ENCODE assay signal across 8 cellular contexts in genomic region chr9:122912964-122913673, GRCh38. TPM values are rescaled to one million over a fixed set of nuclear protein-coding genes. Genes with fewer than 3 reads are reported as not detected.
A peak's percentile ranks its signal among the peaks of the same experiment; 100 is the strongest.
DNase-seq lines count a peak whose midpoint lies in the region; ATAC-seq, FAIRE-seq and TF ChIP-seq lines count a peak whose summit lies in the region.

ZBTB6 (minus strand) TSS chr9:122913323; CDS start chr9:122912072, 1,251 bp downstream.

- H3K27me3 Mint-ChIP-seq in activated naive CD8-positive, alpha-beta T cell treated with anti-CD3 and anti-CD28 coated beads for 36 hours: no peaks in the 10 kb centered on the region

- H3K36me3 ChIP-seq in SK-N-SH (replicated peaks in 1 of 2; ENCODE audit: control insufficient read depth in 1 of 2, insufficient read depth in 2 of 2, low read length in 1 of 2) (peaks cover 38 to 47% of the 10 kb centered on the region in 2 experiments), pancreas (peaks cover 0 to 8% (median 5%) of the 10 kb centered on the region in 3 donors), upper lobe of left lung (peaks cover 6 to 32% (median 9%) of the 10 kb centered on the region in 4 donors)

- peak within 1 kb of the TSS; percentile 86 for H2AFZ ChIP-seq in SK-N-SH (ENCODE audit: low read depth)

- H3K36me3 Mint-ChIP-seq in activated naive CD8-positive, alpha-beta T cell treated with anti-CD3 and anti-CD28 coated beads for 36 hours: peaks cover 26% of the 10 kb centered on the region

- H3K9me3 ChIP-seq in SK-N-SH (no peaks in the 10 kb centered on the region), pancreas (no peaks in the 10 kb centered on the region), upper lobe of left lung (no peaks in the 10 kb centered on the region)

- peak within 1 kb of the TSS; percentile 91 for H3K4me3 Mint-ChIP-seq in activated naive CD8-positive, alpha-beta T cell treated with anti-CD3 and anti-CD28 coated beads for 36 hours

- H3K9me3 Mint-ChIP-seq in activated naive CD8-positive, alpha-beta T cell treated with anti-CD3 and anti-CD28 coated beads for 36 hours: no peaks in the 10 kb centered on the region

- H4K20me1 ChIP-seq in SK-N-SH (ENCODE audit: insufficient read depth): no peaks in the 10 kb centered on the region

- H3K27ac ChIP-seq in SK-N-SH (ENCODE audit: low read depth in 2 of 2, low read length in 1 of 2) (peak within 1 kb of the TSS; percentile 86 to 96), pancreas (peak within 1 kb of the TSS in 3 of 4 donors; percentile 18 to 70 (median 53)), upper lobe of left lung (peak within 1 kb of the TSS; percentile 80 to 91 (median 86))

- peaks cover 17% of the 10 kb centered on the region for H3K4me1 Mint-ChIP-seq in activated naive CD8-positive, alpha-beta T cell treated with anti-CD3 and anti-CD28 coated beads for 36 hours

- POLR2A ChIA-PET in GM10248 (lab: Yijun Ruan, JAX): interaction anchor here (0.7 to 1.0 kb wide), 7 partner anchors 8 to 31 kb away, joined by 3 to 6 read pairs (median 3); partner anchors contain the start of genes RABGAP1 and ZBTB26
- POLR2A ChIA-PET in SK-N-SH (lab: Yijun Ruan, JAX): interaction anchor here (1.4 to 2.5 kb wide), 3 partner anchors 18 to 85 kb away, joined by 4 to 18 read pairs (median 14); partner anchors contain the start of genes PDCL, RABGAP1 and ZBTB26

- FAIRE-seq in pancreas (lab: Jason Lieb, UNC): no peak

- peak within 1 kb of the TSS; percentile 78 for H3K9ac ChIP-seq in SK-N-SH

- H3K4me1 ChIP-seq in SK-N-SH (ENCODE audit: control insufficient read depth in 1 of 2, insufficient read depth in 2 of 2, low read depth in 1 of 2, low read length in 1 of 2) (peaks cover 0 to 7% of the 10 kb centered on the region in 2 experiments; a peak in 2 of 4 replicates), pancreas (peaks cover 0 to 8% (median 5%) of the 10 kb centered on the region in 3 donors), upper lobe of left lung (peaks cover 8 to 18% (median 12%) of the 10 kb centered on the region in 4 donors)

- DNase-seq in GM10248 (ENCODE audit: extremely low spot score) (peak; percentile 83), NB4 (ENCODE audit: low read depth) (peak; percentile 83), SK-N-SH (peak; percentile 81), Right ventricle myocardium superior (peak; percentile 76), pancreas (peak; percentile 48 to 79 (median 67)), upper lobe of left lung (peak in 1 of 2 donors; percentile 85)
- peak; percentile 78 for DNase-seq in activated naive CD8-positive, alpha-beta T cell treated with anti-CD3 and anti-CD28 coated beads for 36 hours

- CTCF ChIA-PET in GM10248 (lab: Yijun Ruan, JAX) (interaction anchor here (0.9 to 2.3 kb wide), 6 partner anchors 9 to 437 kb away, joined by 3 to 11 read pairs (median 4); no protein-coding TSS in a partner anchor), SK-N-SH (lab: Yijun Ruan, JAX) (interaction anchor here (0.8 to 1.8 kb wide), 3 partner anchors 17 to 78 kb away, joined by 3 to 5 read pairs (median 5); partner anchors contain the start of gene ZBTB26)

- TF ChIP-seq EP300 in SK-N-SH (IDR thresholded peaks at IDR 0.05; ENCODE audit: borderline replicate concordance in 1 of 2, low read depth in 1 of 2, low read length in 1 of 2) (no peak), upper lobe of left lung (IDR thresholded peaks at IDR 0.05) (no peak)

- H3K27me3 ChIP-seq in SK-N-SH (ENCODE audit: insufficient read depth) (no peaks in the 10 kb centered on the region), pancreas (no peaks in the 10 kb centered on the region), upper lobe of left lung (no peaks in the 10 kb centered on the region)

- peaks cover 41% of the 10 kb centered on the region for H3F3A ChIP-seq in SK-N-SH (replicated peaks; ENCODE audit: insufficient read depth)

- TF ChIP-seq POLR2A in NB4 (IDR thresholded peaks at IDR 0.05; ENCODE audit: extremely low read depth, insufficient read length) (peak; percentile 53), upper lobe of left lung (IDR thresholded peaks at IDR 0.05) (peak in 2 of 4 donors; percentile 48 to 54)

- TF ChIP-seq CTCF in GM10248 (IDR thresholded peaks at IDR 0.05; ENCODE audit: control extremely low read depth, extremely low read depth, low read depth, missing control alignments) (no peak), NB4 (IDR thresholded peaks at IDR 0.05; ENCODE audit: low read depth, low read length) (no peak), SK-N-SH (IDR thresholded peaks at IDR 0.05) (no peak), pancreas (IDR thresholded peaks at IDR 0.05) (no peak), upper lobe of left lung (IDR thresholded peaks at IDR 0.05) (no peak)

- H3K4me3 ChIP-seq in NB4 (ENCODE audit: low read depth, low read length) (peak within 1 kb of the TSS; percentile 93), SK-N-SH (ENCODE audit: low read depth in 2 of 2, low read length in 1 of 2) (peak within 1 kb of the TSS; percentile 72 to 93), pancreas (peak within 1 kb of the TSS; percentile 16 to 63 (median 56)), upper lobe of left lung (peak within 1 kb of the TSS; percentile 58 to 91 (median 62))

- H3K9me2 ChIP-seq in SK-N-SH: no peaks in the 10 kb centered on the region

- ATAC-seq in HG02571 (IDR thresholded peaks at IDR 0.05; ENCODE audit: unreplicated experiment): peak; percentile 95
- peak; percentile 99 for ATAC-seq in Right ventricle myocardium superior (ENCODE audit: poor library complexity)
- peak; percentile 99 to 100 (median 99) for ATAC-seq in pancreas
- ATAC-seq in upper lobe of left lung (ENCODE audit: low FRiP score in 2 of 2): peak; percentile 95 to 99

- TF ChIP-seq RAD21 in SK-N-SH (IDR thresholded peaks at IDR 0.05; ENCODE audit: low read length): no peak; the same call in 1 of the 2 replicates

- peaks cover 60% of the 10 kb centered on the region for H3K79me2 ChIP-seq in SK-N-SH (ENCODE audit: insufficient read depth)

- H3K27ac Mint-ChIP-seq in activated naive CD8-positive, alpha-beta T cell treated with anti-CD3 and anti-CD28 coated beads for 36 hours: peak within 1 kb of the TSS; percentile 96

- peak within 1 kb of the TSS; percentile 67 for H3K4me2 ChIP-seq in SK-N-SH

- intact Hi-C loops in Right ventricle myocardium superior (cut with DNase I) (no loop called here), pancreas (cut with DNase I) (no loop called here)

- under 1% methylated on average over 34 of the region's 35 CpGs for WGBS in SK-N-SH (ENCODE audit: low lambda C conversion rate)
- 0 to 1% methylated on average over 35 of the region's 35 CpGs for WGBS in pancreas, 2 donors
- 1 to 4% methylated on average over 30 to 35 of the region's 35 CpGs for WGBS in upper lobe of left lung, 2 donors

TF ChIP-seq in SK-N-SH, 30 proteins besides CTCF, POLR2A, EP300 and RAD21 (continues in another document):
- TF ChIP-seq GABPA (IDR thresholded peaks at IDR 0.05; ENCODE audit: low read depth): peak; percentile 96
- TF ChIP-seq TEAD4 (IDR thresholded peaks at IDR 0.05; ENCODE audit: borderline replicate concordance, insufficient read depth): no peak
- no peak for TF ChIP-seq YY1 (IDR thresholded peaks at IDR 0.05; ENCODE audit: low read depth)
- TF ChIP-seq, protein P1, sequence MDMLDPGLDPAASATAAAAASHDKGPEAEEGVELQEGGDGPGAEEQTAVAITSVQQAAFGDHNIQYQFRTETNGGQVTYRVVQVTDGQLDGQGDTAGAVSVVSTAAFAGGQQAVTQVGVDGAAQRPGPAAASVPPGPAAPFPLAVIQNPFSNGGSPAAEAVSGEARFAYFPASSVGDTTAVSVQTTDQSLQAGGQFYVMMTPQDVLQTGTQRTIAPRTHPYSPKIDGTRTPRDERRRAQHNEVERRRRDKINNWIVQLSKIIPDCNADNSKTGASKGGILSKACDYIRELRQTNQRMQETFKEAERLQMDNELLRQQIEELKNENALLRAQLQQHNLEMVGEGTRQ (IDR thresholded peaks at IDR 0.05; ENCODE audit: borderline replicate concordance, low read depth, low read length): no peak
- TF ChIP-seq NFIC (IDR thresholded peaks at IDR 0.05; ENCODE audit: borderline replicate concordance): no peak
- TF ChIP-seq, protein P2, sequence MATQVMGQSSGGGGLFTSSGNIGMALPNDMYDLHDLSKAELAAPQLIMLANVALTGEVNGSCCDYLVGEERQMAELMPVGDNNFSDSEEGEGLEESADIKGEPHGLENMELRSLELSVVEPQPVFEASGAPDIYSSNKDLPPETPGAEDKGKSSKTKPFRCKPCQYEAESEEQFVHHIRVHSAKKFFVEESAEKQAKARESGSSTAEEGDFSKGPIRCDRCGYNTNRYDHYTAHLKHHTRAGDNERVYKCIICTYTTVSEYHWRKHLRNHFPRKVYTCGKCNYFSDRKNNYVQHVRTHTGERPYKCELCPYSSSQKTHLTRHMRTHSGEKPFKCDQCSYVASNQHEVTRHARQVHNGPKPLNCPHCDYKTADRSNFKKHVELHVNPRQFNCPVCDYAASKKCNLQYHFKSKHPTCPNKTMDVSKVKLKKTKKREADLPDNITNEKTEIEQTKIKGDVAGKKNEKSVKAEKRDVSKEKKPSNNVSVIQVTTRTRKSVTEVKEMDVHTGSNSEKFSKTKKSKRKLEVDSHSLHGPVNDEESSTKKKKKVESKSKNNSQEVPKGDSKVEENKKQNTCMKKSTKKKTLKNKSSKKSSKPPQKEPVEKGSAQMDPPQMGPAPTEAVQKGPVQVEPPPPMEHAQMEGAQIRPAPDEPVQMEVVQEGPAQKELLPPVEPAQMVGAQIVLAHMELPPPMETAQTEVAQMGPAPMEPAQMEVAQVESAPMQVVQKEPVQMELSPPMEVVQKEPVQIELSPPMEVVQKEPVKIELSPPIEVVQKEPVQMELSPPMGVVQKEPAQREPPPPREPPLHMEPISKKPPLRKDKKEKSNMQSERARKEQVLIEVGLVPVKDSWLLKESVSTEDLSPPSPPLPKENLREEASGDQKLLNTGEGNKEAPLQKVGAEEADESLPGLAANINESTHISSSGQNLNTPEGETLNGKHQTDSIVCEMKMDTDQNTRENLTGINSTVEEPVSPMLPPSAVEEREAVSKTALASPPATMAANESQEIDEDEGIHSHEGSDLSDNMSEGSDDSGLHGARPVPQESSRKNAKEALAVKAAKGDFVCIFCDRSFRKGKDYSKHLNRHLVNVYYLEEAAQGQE (IDR thresholded peaks at IDR 0.05; ENCODE audit: low read depth, low read length): no peak

RNA-seq across cellular contexts. Expression of gene ZBTB6, which starts in this region (rescaled TPM):
- polyA plus RNA-seq in SK-N-SH (2012; rRNA removed): 2.2 and 3.2 TPM in 2 replicates
- 4.2 and 4.9 TPM in 2 replicates for polyA plus RNA-seq in SK-N-SH (2012; cell fraction: cytosol; rRNA removed)
- 0.90 and 1.8 TPM in 2 replicates for polyA plus RNA-seq in SK-N-SH (2012; cell fraction: nucleus; rRNA removed)
- total RNA-seq in activated naive CD8-positive, alpha-beta T cell treated with anti-CD3 and anti-CD28 coated beads for 36 hours: 10 to 100 TPM in 1 of 2 experiments, 1 to 10 TPM in 1; 9.6 to 10.5 TPM
- total RNA-seq in Right ventricle myocardium superior: 4.5 TPM
- total RNA-seq in pancreas: 1 to 10 TPM; 2.2 to 5.3 (median 3.2) TPM
- polyA plus RNA-seq in pancreas: 1 to 10 TPM in 1 of 2 donors, under 1 TPM in 1; 0.87 to 3.4 TPM
- total RNA-seq in upper lobe of left lung: 10 to 100 TPM in 1 of 6 donors, 1 to 10 TPM in 5; 2.7 to 10.9 (median 7.1) TPM
